Comparison of ENCODE assay signal across 8 cellular contexts in genomic region chr3:127598841-127599570, GRCh38. TPM values are rescaled to one million over a fixed set of nuclear protein-coding genes. Genes with fewer than 3 reads are reported as not detected.
DNase-seq lines count a peak whose midpoint lies in the region; ATAC-seq, FAIRE-seq and TF ChIP-seq lines count a peak whose summit lies in the region.

No MANE protein-coding gene starts in this region.

- H3K36me3 Mint-ChIP-seq in activated naive CD4-positive, alpha-beta T cell treated with anti-CD3 and anti-CD28 coated beads, Interleukin-2, amount 50 U/mL, for 24 hours, result no peaks in the 10 kb centered on the region
- peaks cover 10% of the 10 kb centered on the region for H3K36me3 Mint-ChIP-seq in activated naive CD8-positive, alpha-beta T cell

- peak overlapping the region; percentile 66 to 79 (median 73) for H3K4me3 ChIP-seq in HepG2 (replicated peaks in 1 of 3; ENCODE audit: insufficient read depth in 1 of 3, low read depth in 2 of 3, low read length in 3 of 3)
- H3K4me3 ChIP-seq in urinary bladder (ENCODE audit: low read depth, low read length), result peak overlapping the region; percentile 30

- no peak for DNase-seq in activated naive CD4-positive, alpha-beta T cell treated with Interleukin-2 at 50 U/mL for 16 hours
- DNase-seq in HepG2 (ENCODE audit: low spot score), result peak; percentile 35
- no peak for DNase-seq in amygdala (lab: John Stamatoyannopoulos, UW)
- DNase-seq in GM10266 (ENCODE audit: extremely low spot score), result no peak

- H3K9ac ChIP-seq in HepG2 (ENCODE audit: insufficient read depth, low read depth, low read length), result peak overlapping the region; percentile 93

- H4K20me1 ChIP-seq in HepG2 (ENCODE audit: insufficient read depth, low read length), result no peaks in the 10 kb centered on the region

- no peaks in the 10 kb centered on the region for H3K9me3 Mint-ChIP-seq in activated naive CD4-positive, alpha-beta T cell treated with anti-CD3 and anti-CD28 coated beads, Interleukin-2, amount 50 U/mL, for 24 hours
- H3K9me3 Mint-ChIP-seq in activated naive CD8-positive, alpha-beta T cell (ENCODE audit: low read depth), result no peaks in the 10 kb centered on the region

- no peaks in the 10 kb centered on the region for H3K27me3 ChIP-seq in HepG2 (ENCODE audit: control insufficient read depth in 1 of 2, insufficient read depth in 2 of 2, low read length in 2 of 2)

- no TSS peak for BruUV-seq in HepG2 (replicated peaks; lab: Mats Ljungman, UMichigan)

- ATAC-seq in HepG2 (no peak), HG03108 (IDR thresholded peaks at IDR 0.05; ENCODE audit: unreplicated experiment) (no peak)

- no peaks in the 10 kb centered on the region for H3K9me3 ChIP-seq in HepG2 (ENCODE audit: low read length)

- H2AFZ ChIP-seq in HepG2 (ENCODE audit: low read length), result no peak overlapping the region

- peak overlapping the region; percentile 99 for H3K27ac Mint-ChIP-seq in activated naive CD4-positive, alpha-beta T cell treated with anti-CD3 and anti-CD28 coated beads, Interleukin-2, amount 50 U/mL, for 24 hours
- H3K27ac Mint-ChIP-seq in activated naive CD8-positive, alpha-beta T cell, result peak overlapping the region; percentile 98

- TF ChIP-seq POLR2A in HepG2 (IDR thresholded peaks at IDR 0.05; ENCODE audit: insufficient read depth in 1 of 2, low read depth in 2 of 2, low read length in 2 of 2), result no peak

- in situ Hi-C loops in HepG2 (cut with HindIII; ENCODE audit: extremely low pct_ligation_motif_present, low pct_unique_long_range_greater_than_20kb), result no loop called here

- peak overlapping the region; percentile 91 for H3K4me3 Mint-ChIP-seq in activated naive CD4-positive, alpha-beta T cell treated with anti-CD3 and anti-CD28 coated beads, Interleukin-2, amount 50 U/mL, for 24 hours
- peak overlapping the region; percentile 93 for H3K4me3 Mint-ChIP-seq in activated naive CD8-positive, alpha-beta T cell

- intact Hi-C loops in HepG2 (cut with micrococcal nuclease; ENCODE audit: unreplicated experiment), result loop anchor here (1.0 to 10.0 kb wide), 2 partner anchors 30 to 96 kb away; partner anchors contain the start of gene PODXL2

- H3K4me2 ChIP-seq in HepG2 (ENCODE audit: low read depth, low read length), result peak overlapping the region; percentile 97

- TF ChIP-seq CTCF in HepG2 (CRISPR knock-in tag; IDR thresholded peaks at IDR 0.05), result no peak
- TF ChIP-seq CTCF in GM10266 (IDR thresholded peaks at IDR 0.05; ENCODE audit: control insufficient read depth, insufficient read depth, low read depth, missing control alignments), result no peak

- TF ChIP-seq RAD21 in HepG2 (CRISPR knock-in tag; IDR thresholded peaks at IDR 0.05), result no peak

- H3K4me1 ChIP-seq in HepG2 (ENCODE audit: insufficient read depth, low read length) (peaks cover 56% of the 10 kb centered on the region), urinary bladder (ENCODE audit: insufficient read depth) (no peaks in the 10 kb centered on the region)

- H3K79me2 ChIP-seq in HepG2 (ENCODE audit: insufficient read depth, low read length), result peaks cover 32% of the 10 kb centered on the region

- peak overlapping the region; percentile 89 for H3K27ac ChIP-seq in HepG2 (ENCODE audit: extremely low read length, insufficient read depth, low read length)
- H3K27ac ChIP-seq in urinary bladder (ENCODE audit: low read depth), result no peak overlapping the region

- POLR2A ChIA-PET in HepG2 (lab: Yijun Ruan, JAX), result interaction anchor here (1.3 to 2.0 kb wide), 4 partner anchors 8 to 37 kb away, joined by 3 to 15 read pairs (median 4); no protein-coding TSS in a partner anchor

- CTCF ChIA-PET in HepG2 (lab: Yijun Ruan, JAX; ENCODE audit: low intra/inter-chr PET ratio, low total read pairs), result no interaction called here

- WGBS in HepG2 (ENCODE audit: low lambda C conversion rate), result 56% methylated on average over 7 of the region's 14 CpGs
- 59% methylated on average over 14 of the region's 14 CpGs for WGBS in urinary bladder

- TF ChIP-seq EP300 in HepG2 (IDR thresholded peaks at IDR 0.05; ENCODE audit: low read depth in 2 of 2, low read length in 2 of 2) (no peak), HepG2 (CRISPR knock-in tag; IDR thresholded peaks at IDR 0.05; ENCODE audit: borderline replicate concordance) (no peak)

- no peaks in the 10 kb centered on the region for H3K27me3 Mint-ChIP-seq in activated naive CD4-positive, alpha-beta T cell treated with anti-CD3 and anti-CD28 coated beads, Interleukin-2, amount 50 U/mL, for 24 hours
- H3K27me3 Mint-ChIP-seq in activated naive CD8-positive, alpha-beta T cell, result no peaks in the 10 kb centered on the region

- H3K36me3 ChIP-seq in HepG2 (replicated peaks in 1 of 2; ENCODE audit: control insufficient read depth in 1 of 2, insufficient read depth in 2 of 2, low read length in 2 of 2) (peaks cover 0 to 20% of the 10 kb centered on the region in 2 experiments; a peak in 2 of 5 replicates), urinary bladder (ENCODE audit: insufficient read depth) (no peaks in the 10 kb centered on the region)

- H3K4me1 Mint-ChIP-seq in activated naive CD4-positive, alpha-beta T cell treated with anti-CD3 and anti-CD28 coated beads, Interleukin-2, amount 50 U/mL, for 24 hours, result peaks cover 15% of the 10 kb centered on the region
- H3K4me1 Mint-ChIP-seq in activated naive CD8-positive, alpha-beta T cell (ENCODE audit: low read depth), result peaks cover 24% of the 10 kb centered on the region

- peak; percentile 23 for FAIRE-seq in HepG2 (lab: Jason Lieb, UNC)

RNA-seq across cellular contexts. Expression of gene MCM2, which starts 0.8 kb away (rescaled TPM):
- total RNA-seq in HepG2 (2016; rRNA removed; fragmentation: Illumina TruSeq; extraction: Trizol) (133 and 134 TPM in 2 replicates), urinary bladder (24.0 TPM)
- 22.3 and 24.9 TPM in 2 replicates for total RNA-seq in HepG2 (2016; cell fraction: cytosol; rRNA removed; fragmentation: Illumina TruSeq; extraction: Trizol; ENCODE audit: low read depth)
- total RNA-seq in HepG2 (2016; cell fraction: insoluble cytoplasmic fraction; rRNA removed; fragmentation: Illumina TruSeq; extraction: Trizol), result 115 and 130 TPM in 2 replicates
- 33.8 and 39.4 TPM in 2 replicates for total RNA-seq in HepG2 (2016; cell fraction: membrane; rRNA removed; fragmentation: Illumina TruSeq; extraction: Trizol)
- total RNA-seq in HepG2 (2016; cell fraction: nucleus; rRNA removed; fragmentation: Illumina TruSeq; extraction: Trizol), result 68.8 and 75.2 TPM in 2 replicates
- polyA plus RNA-seq in HepG2 (2011; rRNA removed) (34.3 and 43.5 TPM in 2 replicates), urinary bladder (9.1 TPM)
- polyA plus RNA-seq in HepG2 (2011; cell fraction: cytosol; rRNA removed), result 28.9 and 46.8 TPM in 2 replicates
- 34.6 and 57.1 TPM in 2 replicates for polyA plus RNA-seq in HepG2 (2011; cell fraction: nucleus; rRNA removed)
- 19.7 and 32.1 TPM in 2 replicates for polyA plus RNA-seq in HepG2 (2012)
- 7.2 and 8.0 TPM in 2 replicates for polyA plus RNA-seq in HepG2 (2016; cell fraction: cytosol; fragmentation: Illumina TruSeq; extraction: Trizol; ENCODE audit: low read depth)
- polyA plus RNA-seq in HepG2 (2016; cell fraction: insoluble cytoplasmic fraction; fragmentation: Illumina TruSeq; extraction: Trizol; ENCODE audit: low read depth), result 74.7 and 93.0 TPM in 2 replicates
- 14.0 and 16.6 TPM in 2 replicates for polyA plus RNA-seq in HepG2 (2016; cell fraction: membrane; fragmentation: Illumina TruSeq; extraction: Trizol; ENCODE audit: low read depth)
- 65.8 and 73.2 TPM in 2 replicates for polyA plus RNA-seq in HepG2 (2016; cell fraction: nucleus; fragmentation: Illumina TruSeq; extraction: Trizol; ENCODE audit: insufficient read depth, low read depth)
- 166 and 435 TPM in 2 replicates for polyA minus RNA-seq in HepG2 (2011; rRNA and poly(A)+ RNA removed; ENCODE audit: low replicate concordance)
- polyA minus RNA-seq in HepG2 (2011; cell fraction: cytosol; rRNA and poly(A)+ RNA removed), result 38.0 and 60.1 TPM in 2 replicates
- 20.4 and 28.2 TPM in 2 replicates for polyA minus RNA-seq in HepG2 (2011; cell fraction: nucleus; rRNA and poly(A)+ RNA removed)

RNA-seq across cellular contexts. Expression of gene TPRA1, which starts 8.5 kb away (rescaled TPM):
- 16.0 and 25.8 TPM in 2 replicates for total RNA-seq in HepG2 (2016; rRNA removed; fragmentation: Illumina TruSeq; extraction: Trizol)
- 5.2 and 7.7 TPM in 2 replicates for total RNA-seq in HepG2 (2016; cell fraction: cytosol; rRNA removed; fragmentation: Illumina TruSeq; extraction: Trizol; ENCODE audit: low read depth)
- 18.1 and 26.7 TPM in 2 replicates for total RNA-seq in HepG2 (2016; cell fraction: insoluble cytoplasmic fraction; rRNA removed; fragmentation: Illumina TruSeq; extraction: Trizol)
- 14.2 and 15.9 TPM in 2 replicates for total RNA-seq in HepG2 (2016; cell fraction: membrane; rRNA removed; fragmentation: Illumina TruSeq; extraction: Trizol)
- 19.5 and 20.8 TPM in 2 replicates for total RNA-seq in HepG2 (2016; cell fraction: nucleus; rRNA removed; fragmentation: Illumina TruSeq; extraction: Trizol)
- polyA plus RNA-seq in HepG2 (2011; rRNA removed), result 25.4 and 35.4 TPM in 2 replicates
- 20.8 and 29.8 TPM in 2 replicates for polyA plus RNA-seq in HepG2 (2011; cell fraction: cytosol; rRNA removed)
- 39.0 and 41.7 TPM in 2 replicates for polyA plus RNA-seq in HepG2 (2011; cell fraction: nucleus; rRNA removed)
- 13.0 and 16.0 TPM in 2 replicates for polyA plus RNA-seq in HepG2 (2012)
- 5.6 and 6.4 TPM in 2 replicates for polyA plus RNA-seq in HepG2 (2016; cell fraction: cytosol; fragmentation: Illumina TruSeq; extraction: Trizol; ENCODE audit: low read depth)
- polyA plus RNA-seq in HepG2 (2016; cell fraction: insoluble cytoplasmic fraction; fragmentation: Illumina TruSeq; extraction: Trizol; ENCODE audit: low read depth), result 14.3 TPM in 2 replicates
- 9.6 and 10.9 TPM in 2 replicates for polyA plus RNA-seq in HepG2 (2016; cell fraction: membrane; fragmentation: Illumina TruSeq; extraction: Trizol; ENCODE audit: low read depth)
- 34.7 and 36.4 TPM in 2 replicates for polyA plus RNA-seq in HepG2 (2016; cell fraction: nucleus; fragmentation: Illumina TruSeq; extraction: Trizol; ENCODE audit: insufficient read depth, low read depth)
- 60.4 and 130 TPM in 2 replicates for polyA minus RNA-seq in HepG2 (2011; rRNA and poly(A)+ RNA removed; ENCODE audit: low replicate concordance)
- 12.0 and 12.9 TPM in 2 replicates for polyA minus RNA-seq in HepG2 (2011; cell fraction: cytosol; rRNA and poly(A)+ RNA removed)
- 12.6 and 20.5 TPM in 2 replicates for polyA minus RNA-seq in HepG2 (2011; cell fraction: nucleus; rRNA and poly(A)+ RNA removed)
- total RNA-seq in urinary bladder, result 20.6 TPM
- 41.5 TPM for polyA plus RNA-seq in urinary bladder

RNA-seq across cellular contexts. Expression of gene PODXL2, which starts 30.0 kb away (rescaled TPM):
- total RNA-seq in HepG2 (2016; rRNA removed; fragmentation: Illumina TruSeq; extraction: Trizol), result 13.5 and 25.1 TPM in 2 replicates
- total RNA-seq in HepG2 (2016; cell fraction: cytosol; rRNA removed; fragmentation: Illumina TruSeq; extraction: Trizol; ENCODE audit: low read depth), result 11.1 and 12.1 TPM in 2 replicates
- 12.9 and 25.2 TPM in 2 replicates for total RNA-seq in HepG2 (2016; cell fraction: insoluble cytoplasmic fraction; rRNA removed; fragmentation: Illumina TruSeq; extraction: Trizol)
- total RNA-seq in HepG2 (2016; cell fraction: membrane; rRNA removed; fragmentation: Illumina TruSeq; extraction: Trizol), result 17.4 and 19.2 TPM in 2 replicates
- total RNA-seq in HepG2 (2016; cell fraction: nucleus; rRNA removed; fragmentation: Illumina TruSeq; extraction: Trizol), result 22.7 and 24.9 TPM in 2 replicates
- polyA plus RNA-seq in HepG2 (2011; rRNA removed), result 20.4 and 31.7 TPM in 2 replicates
- polyA plus RNA-seq in HepG2 (2011; cell fraction: cytosol; rRNA removed), result 24.7 and 33.2 TPM in 2 replicates
- 25.3 and 29.3 TPM in 2 replicates for polyA plus RNA-seq in HepG2 (2011; cell fraction: nucleus; rRNA removed)
- 12.3 and 15.4 TPM in 2 replicates for polyA plus RNA-seq in HepG2 (2012)
- 13.5 and 14.7 TPM in 2 replicates for polyA plus RNA-seq in HepG2 (2016; cell fraction: cytosol; fragmentation: Illumina TruSeq; extraction: Trizol; ENCODE audit: low read depth)
- polyA plus RNA-seq in HepG2 (2016; cell fraction: insoluble cytoplasmic fraction; fragmentation: Illumina TruSeq; extraction: Trizol; ENCODE audit: low read depth), result 12.3 and 15.0 TPM in 2 replicates
- polyA plus RNA-seq in HepG2 (2016; cell fraction: membrane; fragmentation: Illumina TruSeq; extraction: Trizol; ENCODE audit: low read depth), result 18.5 and 19.8 TPM in 2 replicates
- 39.4 and 41.1 TPM in 2 replicates for polyA plus RNA-seq in HepG2 (2016; cell fraction: nucleus; fragmentation: Illumina TruSeq; extraction: Trizol; ENCODE audit: insufficient read depth, low read depth)
- polyA minus RNA-seq in HepG2 (2011; rRNA and poly(A)+ RNA removed; ENCODE audit: low replicate concordance), result 19.7 and 24.8 TPM in 2 replicates
- 10.5 and 11.6 TPM in 2 replicates for polyA minus RNA-seq in HepG2 (2011; cell fraction: cytosol; rRNA and poly(A)+ RNA removed)
- 5.3 and 7.3 TPM in 2 replicates for polyA minus RNA-seq in HepG2 (2011; cell fraction: nucleus; rRNA and poly(A)+ RNA removed)
- 4.2 TPM for total RNA-seq in urinary bladder
- 5.5 TPM for polyA plus RNA-seq in urinary bladder
